1 cellular context compared by ENCODE assay signal in the genomic region with DNA sequence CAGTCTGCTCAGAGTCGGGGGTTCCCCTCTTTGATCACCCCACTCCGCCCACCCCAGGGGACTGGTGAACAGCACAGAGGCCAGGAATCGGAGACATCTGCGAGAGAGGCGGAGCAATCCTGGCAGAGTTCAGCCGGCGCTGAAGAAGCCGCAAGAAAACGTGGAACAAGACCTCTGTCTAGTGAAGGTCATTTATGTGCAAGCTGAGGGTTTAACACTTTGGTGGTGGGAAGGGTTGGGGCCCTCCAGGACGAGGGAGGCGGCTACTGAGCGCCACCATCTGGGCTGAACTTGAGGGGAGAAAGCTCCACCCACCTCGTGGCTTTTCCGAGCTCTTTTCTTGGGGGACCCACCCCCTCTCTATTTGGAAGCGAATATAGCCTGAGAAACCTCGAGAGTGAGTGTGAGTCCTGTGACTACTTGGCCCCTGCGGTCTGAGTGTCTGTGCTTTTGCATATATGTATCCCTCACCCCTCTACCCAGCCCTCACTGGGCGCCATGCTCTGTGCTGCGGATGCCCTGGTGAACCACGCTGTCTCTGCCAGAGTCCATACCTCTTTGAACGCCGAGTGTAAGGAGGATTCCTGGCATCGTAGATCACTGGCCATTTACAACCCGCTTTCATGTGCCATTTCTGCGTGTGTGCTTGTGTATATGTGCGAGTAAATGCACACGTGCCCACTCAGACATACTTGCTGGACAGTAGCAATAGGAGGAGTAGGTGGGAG.
TF ChIP-seq lines count a peak whose summit lies in the region.

No MANE protein-coding gene starts in this region.

TF ChIP-seq in HEK293, 187 proteins besides CTCF, POLR2A, EP300 and RAD21 (continued from another document):
- TF ChIP-seq ZNF398 (tag by site-specific recombination; IDR thresholded peaks at IDR 0.05) (no peak), HOXA7 (CRISPR knock-in tag; IDR thresholded peaks at IDR 0.05; ENCODE audit: borderline replicate concordance) (no peak), ZNF660 (tag by site-specific recombination; IDR thresholded peaks at IDR 0.05) (0 out of 2 replicates have a peak, but pooled peaks have one; percentile 26), ZNF341 (tag by site-specific recombination; IDR thresholded peaks at IDR 0.05; ENCODE audit: low read depth) (peak; percentile 41; the same call in 1 of the 2 replicates), HOXD13 (CRISPR knock-in tag; IDR thresholded peaks at IDR 0.05; ENCODE audit: borderline replicate concordance) (no peak), KLF16 (tag by site-specific recombination; IDR thresholded peaks at IDR 0.05) (peak; percentile 39; the same call in 1 of the 2 replicates), REPIN1 (tag by site-specific recombination; IDR thresholded peaks at IDR 0.05; ENCODE audit: low read depth) (no peak), WT1 (tag by site-specific recombination; IDR thresholded peaks at IDR 0.05) (no peak), EGR2 (tag by site-specific recombination; IDR thresholded peaks at IDR 0.05; ENCODE audit: low read depth) (0 out of 2 replicates have a peak, but pooled peaks have one; percentile 19), ZBTB20 (tag by site-specific recombination; IDR thresholded peaks at IDR 0.05) (peak; percentile 35; the same call in 1 of the 2 replicates), KLF9 (tag by site-specific recombination; IDR thresholded peaks at IDR 0.05; ENCODE audit: low read depth) (peak; percentile 14), ZNF521 (tag by site-specific recombination; IDR thresholded peaks at IDR 0.05) (no peak)
- TF ChIP-seq, protein P1, sequence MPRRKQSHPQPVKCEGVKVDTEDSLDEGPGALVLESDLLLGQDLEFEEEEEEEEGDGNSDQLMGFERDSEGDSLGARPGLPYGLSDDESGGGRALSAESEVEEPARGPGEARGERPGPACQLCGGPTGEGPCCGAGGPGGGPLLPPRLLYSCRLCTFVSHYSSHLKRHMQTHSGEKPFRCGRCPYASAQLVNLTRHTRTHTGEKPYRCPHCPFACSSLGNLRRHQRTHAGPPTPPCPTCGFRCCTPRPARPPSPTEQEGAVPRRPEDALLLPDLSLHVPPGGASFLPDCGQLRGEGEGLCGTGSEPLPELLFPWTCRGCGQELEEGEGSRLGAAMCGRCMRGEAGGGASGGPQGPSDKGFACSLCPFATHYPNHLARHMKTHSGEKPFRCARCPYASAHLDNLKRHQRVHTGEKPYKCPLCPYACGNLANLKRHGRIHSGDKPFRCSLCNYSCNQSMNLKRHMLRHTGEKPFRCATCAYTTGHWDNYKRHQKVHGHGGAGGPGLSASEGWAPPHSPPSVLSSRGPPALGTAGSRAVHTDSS (tag by site-specific recombination; IDR thresholded peaks at IDR 0.05), result no peak
- TF ChIP-seq, protein P2, sequence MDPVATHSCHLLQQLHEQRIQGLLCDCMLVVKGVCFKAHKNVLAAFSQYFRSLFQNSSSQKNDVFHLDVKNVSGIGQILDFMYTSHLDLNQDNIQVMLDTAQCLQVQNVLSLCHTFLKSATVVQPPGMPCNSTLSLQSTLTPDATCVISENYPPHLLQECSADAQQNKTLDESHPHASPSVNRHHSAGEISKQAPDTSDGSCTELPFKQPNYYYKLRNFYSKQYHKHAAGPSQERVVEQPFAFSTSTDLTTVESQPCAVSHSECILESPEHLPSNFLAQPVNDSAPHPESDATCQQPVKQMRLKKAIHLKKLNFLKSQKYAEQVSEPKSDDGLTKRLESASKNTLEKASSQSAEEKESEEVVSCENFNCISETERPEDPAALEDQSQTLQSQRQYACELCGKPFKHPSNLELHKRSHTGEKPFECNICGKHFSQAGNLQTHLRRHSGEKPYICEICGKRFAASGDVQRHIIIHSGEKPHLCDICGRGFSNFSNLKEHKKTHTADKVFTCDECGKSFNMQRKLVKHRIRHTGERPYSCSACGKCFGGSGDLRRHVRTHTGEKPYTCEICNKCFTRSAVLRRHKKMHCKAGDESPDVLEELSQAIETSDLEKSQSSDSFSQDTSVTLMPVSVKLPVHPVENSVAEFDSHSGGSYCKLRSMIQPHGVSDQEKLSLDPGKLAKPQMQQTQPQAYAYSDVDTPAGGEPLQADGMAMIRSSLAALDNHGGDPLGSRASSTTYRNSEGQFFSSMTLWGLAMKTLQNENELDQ (tag by site-specific recombination; IDR thresholded peaks at IDR 0.05; ENCODE audit: low read depth), result no peak
TF ChIP-seq in HEK293: peak in this region for 12.
